Comparison of ENCODE assay signal across 8 cellular contexts in the genomic region with DNA sequence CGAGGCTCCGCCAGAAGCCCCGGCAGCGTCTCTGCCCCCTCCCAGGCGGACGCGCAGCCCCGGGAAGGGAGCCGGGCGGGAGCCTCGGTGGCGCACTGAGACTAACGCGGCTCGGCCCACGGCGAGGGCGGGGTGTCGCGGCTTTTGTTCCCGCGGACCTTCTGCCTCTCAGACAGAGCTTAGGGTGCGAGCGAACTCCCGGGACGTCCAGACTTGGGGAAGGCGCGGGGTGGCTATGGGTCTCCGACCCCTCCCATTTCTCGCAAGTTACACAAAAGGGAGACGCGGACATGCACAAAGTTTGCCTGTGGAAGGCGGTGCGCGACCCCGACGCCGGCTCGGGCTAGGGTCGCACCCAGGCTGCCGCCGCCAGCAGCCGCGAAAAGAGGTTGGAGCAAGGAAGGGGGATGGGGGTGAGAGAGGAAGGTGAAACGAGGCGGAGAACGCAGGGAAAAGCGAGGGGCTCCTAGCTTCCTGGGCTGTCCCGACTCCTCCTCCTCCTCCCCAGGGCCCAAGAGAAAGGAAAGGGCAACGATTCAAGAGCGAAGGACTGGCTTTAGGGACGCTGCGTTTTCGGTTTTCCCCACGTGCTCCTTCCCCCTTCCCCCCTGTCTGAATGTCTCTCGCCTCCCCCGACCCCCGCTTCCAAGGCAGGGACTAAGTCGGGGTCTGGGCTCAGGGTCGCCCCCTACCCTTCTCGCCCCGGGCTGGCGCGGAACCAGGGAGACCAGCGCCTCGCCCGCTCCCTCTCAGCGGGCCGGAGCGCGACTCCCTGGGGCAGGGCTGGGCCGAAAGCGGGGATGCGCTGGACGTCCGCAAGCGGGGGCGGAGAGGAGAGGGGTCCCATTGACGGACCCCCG. TPM values are rescaled to one million over a fixed set of nuclear protein-coding genes. Genes with fewer than 3 reads are reported as not detected.
DNase-seq lines count a peak whose midpoint lies in the region; ATAC-seq and TF ChIP-seq lines count a peak whose summit lies in the region.

No MANE protein-coding gene starts in this region.

- peaks cover 9 to 22% of the 10 kb centered on the region in 2 donors for H3K4me1 ChIP-seq in duodenal mucosa (ENCODE audit: control insufficient read depth in 1 of 2, insufficient read depth in 2 of 2, low read length in 2 of 2)
- H3K4me1 ChIP-seq in right lobe of liver: peaks cover 0 to 22% (median 10%) of the 10 kb centered on the region in 4 donors

- peak; percentile 11 for ATAC-seq in HG03039 (IDR thresholded peaks at IDR 0.05; ENCODE audit: unreplicated experiment)
- peak; percentile 56 to 77 (median 72) for ATAC-seq in right lobe of liver

- TF ChIP-seq CTCF in right lobe of liver (IDR thresholded peaks at IDR 0.05): no peak

- WGBS in right lobe of liver (ENCODE audit: insufficient coverage, low coverage, low lambda C conversion rate, missing lambda C conversion rate): under 1% methylated on average over 44 of the region's 80 CpGs

- no peaks in the 10 kb centered on the region for H3K36me3 ChIP-seq in duodenal mucosa (ENCODE audit: control insufficient read depth in 1 of 2, insufficient read depth in 2 of 2, low read length in 2 of 2)
- no peaks in the 10 kb centered on the region for H3K36me3 ChIP-seq in right lobe of liver

- TF ChIP-seq POLR2A in right lobe of liver (IDR thresholded peaks at IDR 0.05): peak; percentile 55

- intact Hi-C loops in right lobe of liver (cut with DNase I): loop anchor here in 1 of 2 donors (10.0 kb wide), 1 partner anchor 285 kb away; no protein-coding TSS in a partner anchor

- DNase-seq in activated gamma-delta T cell treated with Interleukin-2 at 50 U/mL for 16 hours: peak; percentile 9
- no peak for DNase-seq in activated gamma-delta T cell (lab: John Stamatoyannopoulos, UW)
- DNase-seq in NCI-H2171 (lab: John Stamatoyannopoulos, UW): peak; percentile 42
- peak; percentile 29 for DNase-seq in activated CD4-positive, alpha-beta T cell treated with anti-CD3 and anti-CD28 coated beads, Interleukin-2, amount 50 U/mL, for 1 hour
- peak; percentile 66 to 78 (median 70) for DNase-seq in right lobe of liver
- peak; percentile 36 to 49 for DNase-seq in stimulated activated CD4-positive, alpha-beta T cell treated with anti-CD3 and anti-CD28 coated beads, Interleukin-2, amount 100 ng/mL, for 48 hours

- H3K9ac ChIP-seq in duodenal mucosa (ENCODE audit: low read depth in 1 of 2, low read length in 2 of 2): peak overlapping the region; percentile 79 to 80

- H3K4me3 ChIP-seq in duodenal mucosa (ENCODE audit: low read depth in 1 of 2, low read length in 2 of 2) (peak overlapping the region; percentile 91), right lobe of liver (peak overlapping the region; percentile 72 to 90 (median 84))

- H3K27ac ChIP-seq in duodenal mucosa (ENCODE audit: low read depth, low read length) (peak overlapping the region; percentile 79), right lobe of liver (peak overlapping the region; percentile 88 to 97 (median 96))

- H3K9me3 ChIP-seq in duodenal mucosa (ENCODE audit: control insufficient read depth in 1 of 2, low read length in 2 of 2) (no peaks in the 10 kb centered on the region), right lobe of liver (no peaks in the 10 kb centered on the region)

- no peaks in the 10 kb centered on the region for H3K27me3 ChIP-seq in duodenal mucosa (ENCODE audit: control insufficient read depth in 1 of 2, insufficient read depth in 2 of 2, low read length in 2 of 2)
- no peaks in the 10 kb centered on the region for H3K27me3 ChIP-seq in right lobe of liver

RNA-seq across cellular contexts. Expression of a gene that starts 0.7 kb away (rescaled TPM):
- total RNA-seq in right lobe of liver: 100 to 1,000 TPM; 127 to 262 (median 208) TPM
